In genomic region chr3:112043621-112044201, GRCh38 we compare ENCODE assay signal across 9 cellular contexts. TPM values are rescaled to one million over a fixed set of nuclear protein-coding genes. Genes with fewer than 3 reads are reported as not detected.
DNase-seq lines count a peak whose midpoint lies in the region; ATAC-seq and TF ChIP-seq lines count a peak whose summit lies in the region.
"Had no signal": no experiment of that assay in that cellular context is flagged by ENCODE, and none has a peak within 500 bp of the region (broad histone marks: within the 10 kb centered on the region; RNA-seq: fewer than 3 reads in every experiment).

No MANE protein-coding gene starts in this region.

- H3K27ac ChIP-seq in SK-N-SH (ENCODE audit: low read depth in 2 of 2, low read length in 1 of 2) (no peak overlapping the region), hepatocyte (peak overlapping the region; percentile 71), smooth muscle cell (ENCODE audit: low read depth) (no peak overlapping the region)

- H3K9ac ChIP-seq in SK-N-SH (0 out of 2 replicates have a peak overlapping the region, but pooled peaks have one; percentile 12), smooth muscle cell (ENCODE audit: low read depth) (no peak overlapping the region)

- POLR2A ChIA-PET in SK-N-SH (lab: Yijun Ruan, JAX), result no interaction called here

- H4K20me1 ChIP-seq in SK-N-SH (ENCODE audit: insufficient read depth) (no peaks in the 10 kb centered on the region), hepatocyte (ENCODE audit: insufficient read depth, poor library complexity, severe bottlenecking) (no peaks in the 10 kb centered on the region), smooth muscle cell (ENCODE audit: low read depth) (no peaks in the 10 kb centered on the region)

- peak; percentile 89 for TF ChIP-seq RAD21 in SK-N-SH (IDR thresholded peaks at IDR 0.05; ENCODE audit: low read length)

- H3K4me3 ChIP-seq in SK-N-SH (ENCODE audit: low read depth in 2 of 2, low read length in 1 of 2) (peak overlapping the region in 1 of 2 experiments; percentile 54; a peak in 1 of 4 replicates), hepatocyte (no peak overlapping the region), smooth muscle cell (no peak overlapping the region)

- TF ChIP-seq EP300 in SK-N-SH (IDR thresholded peaks at IDR 0.05; ENCODE audit: borderline replicate concordance in 1 of 2, low read depth in 1 of 2, low read length in 1 of 2), result no peak

- CTCF ChIA-PET in SK-N-SH (lab: Yijun Ruan, JAX), result interaction anchor here (0.6 to 7.4 kb wide), 41 partner anchors 9 to 1248 kb away, joined by 3 to 76 read pairs (median 4); partner anchors contain the start of genes ABHD10 and TMPRSS7

- H3K79me2 ChIP-seq in SK-N-SH (ENCODE audit: insufficient read depth) (no peaks in the 10 kb centered on the region), hepatocyte (no peaks in the 10 kb centered on the region), smooth muscle cell (ENCODE audit: low read depth) (no peaks in the 10 kb centered on the region)

- H3K4me1 ChIP-seq in SK-N-SH (ENCODE audit: control insufficient read depth in 1 of 2, insufficient read depth in 2 of 2, low read depth in 1 of 2, low read length in 1 of 2) (no peaks in the 10 kb centered on the region), hepatocyte (ENCODE audit: insufficient read depth) (no peaks in the 10 kb centered on the region), smooth muscle cell (ENCODE audit: low read depth) (no peaks in the 10 kb centered on the region)

- H3K36me3 ChIP-seq in SK-N-SH (replicated peaks in 1 of 2; ENCODE audit: control insufficient read depth in 1 of 2, insufficient read depth in 2 of 2, low read length in 1 of 2) (no peaks in the 10 kb centered on the region), hepatocyte (replicated peaks; ENCODE audit: insufficient read depth, low read depth) (no peaks in the 10 kb centered on the region), smooth muscle cell (ENCODE audit: low read depth) (no peaks in the 10 kb centered on the region)

- TF ChIP-seq CTCF in SK-N-SH (IDR thresholded peaks at IDR 0.05) (peak; percentile 96), hepatocyte (IDR thresholded peaks at IDR 0.05; ENCODE audit: poor library complexity) (peak; percentile 87), smooth muscle cell (IDR thresholded peaks at IDR 0.05; ENCODE audit: borderline replicate concordance, insufficient read depth, poor library complexity, severe bottlenecking) (peak; percentile 86)

- ATAC-seq in HG02759 (IDR thresholded peaks at IDR 0.05; ENCODE audit: unreplicated experiment), result peak; percentile 89

- WGBS in SK-N-SH (ENCODE audit: low lambda C conversion rate), result 2% methylated on average over 7 of the region's 7 CpGs
- WGBS in hepatocyte (ENCODE audit: low lambda C conversion rate, missing lambda C conversion rate), result 7% methylated on average over 7 of the region's 7 CpGs
- 10% methylated on average over 7 of the region's 7 CpGs for WGBS in smooth muscle cell (ENCODE audit: low lambda C conversion rate)

- H3K9me3 ChIP-seq in SK-N-SH, result no peaks in the 10 kb centered on the region
- no peaks in the 10 kb centered on the region for H3K9me3 ChIP-seq in hepatocyte (ENCODE audit: low read depth)
- no peaks in the 10 kb centered on the region for H3K9me3 ChIP-seq in smooth muscle cell (replicated peaks; ENCODE audit: low read depth)

- DNase-seq in activated gamma-delta T cell treated with Interleukin-2 at 50 U/mL for 16 hours (peak; percentile 39), activated gamma-delta T cell (lab: John Stamatoyannopoulos, UW) (no peak), NCI-H1092 treated with DMSO at 0.1 percent for 48 hours (lab: John Stamatoyannopoulos, UW) (peak; percentile 95), SK-N-SH (peak; percentile 69), anterior cingulate cortex (lab: John Stamatoyannopoulos, UW) (peak in 36 of 58 donors; percentile 0 to 68 (median 13)), hepatocyte (ENCODE audit: low spot score) (peak; percentile 82), smooth muscle cell (lab: John Stamatoyannopoulos, UW; ENCODE audit: unreplicated experiment) (no peak)

- H2AFZ ChIP-seq in SK-N-SH (ENCODE audit: low read depth) (peak overlapping the region; percentile 86), hepatocyte (peak overlapping the region; percentile 43), smooth muscle cell (ENCODE audit: low read depth) (peak overlapping the region; percentile 77)

- H3K27me3 ChIP-seq in SK-N-SH (ENCODE audit: insufficient read depth) (no peaks in the 10 kb centered on the region), hepatocyte (no peaks in the 10 kb centered on the region), smooth muscle cell (ENCODE audit: low read depth) (no peaks in the 10 kb centered on the region)

- no peaks in the 10 kb centered on the region for H3K9me2 ChIP-seq in SK-N-SH
- H3K9me2 ChIP-seq in hepatocyte (replicated peaks; ENCODE audit: insufficient read depth), result no peaks in the 10 kb centered on the region

- H3F3A ChIP-seq in SK-N-SH (replicated peaks; ENCODE audit: insufficient read depth), result no peaks in the 10 kb centered on the region
- no peaks in the 10 kb centered on the region for H3F3A ChIP-seq in smooth muscle cell (ENCODE audit: low read depth)

- H3K4me2 ChIP-seq in SK-N-SH, result peak overlapping the region; percentile 44; the same call in 1 of the 2 replicates
- peak overlapping the region; percentile 47 for H3K4me2 ChIP-seq in hepatocyte
- peak overlapping the region; percentile 68 for H3K4me2 ChIP-seq in smooth muscle cell

TF ChIP-seq in SK-N-SH, 30 proteins besides CTCF, POLR2A, EP300 and RAD21 (continues in another document):
- TF ChIP-seq TAF1 (IDR thresholded peaks at IDR 0.05; ENCODE audit: borderline replicate concordance, low read depth, low read length), result peak; percentile 34; the same call in 1 of the 2 replicates
- peak; percentile 76 for TF ChIP-seq SMC3 (IDR thresholded peaks at IDR 0.05; ENCODE audit: low read depth, low read length)
- peak; percentile 12; the same call in 1 of the 2 replicates for TF ChIP-seq TEAD4 (IDR thresholded peaks at IDR 0.05; ENCODE audit: borderline replicate concordance, insufficient read depth)
- TF ChIP-seq USF2 (IDR thresholded peaks at IDR 0.05; ENCODE audit: borderline replicate concordance, low read depth, low read length), result no peak
- no peak for TF ChIP-seq REST (IDR thresholded peaks at IDR 0.05; ENCODE audit: low read depth, low read length)
- TF ChIP-seq MXI1 (IDR thresholded peaks at IDR 0.05; ENCODE audit: low read depth, low read length), result no peak
- TF ChIP-seq SIN3A (IDR thresholded peaks at IDR 0.05; ENCODE audit: borderline replicate concordance, low read depth, low read length), result 0 out of 2 replicates have a peak, but pooled peaks have one; percentile 35
- TF ChIP-seq USF1 (IDR thresholded peaks at IDR 0.05; ENCODE audit: borderline replicate concordance, low read depth), result no peak

RNA-seq across cellular contexts. Expression of gene TMPRSS7, which starts 9.2 kb away (rescaled TPM):
- polyA plus RNA-seq in SK-N-SH (2012; rRNA removed), result 0.02 and 0.03 TPM in 2 replicates
- 0.01 TPM in 2 replicates for polyA plus RNA-seq in SK-N-SH (2012; cell fraction: cytosol; rRNA removed)
- polyA plus RNA-seq in SK-N-SH (2012; cell fraction: nucleus; rRNA removed), result not detected in 2 replicates
- total RNA-seq in hepatocyte, result 0.24 TPM in 1 of 2 replicates, not detected in the other
- polyA plus RNA-seq in hepatocyte, result 0.06 TPM in 1 of 2 replicates, not detected in the other
- not detected in 2 replicates for total RNA-seq in smooth muscle cell
- not detected in 2 replicates for polyA plus RNA-seq in smooth muscle cell
- total RNA-seq: temporal lobe had no signal

RNA-seq across cellular contexts. Expression of gene C3orf52, which starts 42.5 kb away (rescaled TPM):
- polyA plus RNA-seq in SK-N-SH (2012; rRNA removed) (5.4 and 8.7 TPM in 2 replicates), hepatocyte (9.3 and 16.3 TPM in 2 replicates), smooth muscle cell (4.0 and 10.8 TPM in 2 replicates)
- 5.7 TPM in 2 replicates for polyA plus RNA-seq in SK-N-SH (2012; cell fraction: cytosol; rRNA removed)
- polyA plus RNA-seq in SK-N-SH (2012; cell fraction: nucleus; rRNA removed), result 7.8 and 15.3 TPM in 2 replicates
- total RNA-seq in hepatocyte (14.6 and 20.7 TPM in 2 replicates), smooth muscle cell (10.2 and 14.8 TPM in 2 replicates)

RNA-seq across cellular contexts. Expression of gene TAGLN3, which starts 45.0 kb away (rescaled TPM):
- polyA plus RNA-seq in SK-N-SH (2012; rRNA removed) (19.6 and 24.2 TPM in 2 replicates), hepatocyte (0.51 and 1.9 TPM in 2 replicates), smooth muscle cell (0.97 and 2.5 TPM in 2 replicates)
- polyA plus RNA-seq in SK-N-SH (2012; cell fraction: cytosol; rRNA removed), result 17.9 and 22.6 TPM in 2 replicates
- polyA plus RNA-seq in SK-N-SH (2012; cell fraction: nucleus; rRNA removed), result 16.1 and 16.2 TPM in 2 replicates
- total RNA-seq in hepatocyte (1.9 and 2.1 TPM in 2 replicates), smooth muscle cell (1.5 and 2.1 TPM in 2 replicates)

Comparison
In these comparisons a context has a peak if more than half of its experiments do, and no peak if none do; other contexts are left out.
1. DNase-seq: peak in activated gamma-delta T cell treated with Interleukin-2 at 50 U/mL for 16 hours (single experiment), NCI-H1092 treated with DMSO at 0.1 percent for 48 hours (single experiment), SK-N-SH (single experiment), anterior cingulate cortex (36 of 58) and hepatocyte (single experiment); none in activated gamma-delta T cell (single experiment) and smooth muscle cell (single experiment).
2. Peak in every context shown above with its lines, with median percentiles within 50 percentile points of each other: H2AFZ ChIP-seq, H3K4me2 ChIP-seq and CTCF ChIP-seq.